ENCODE assay signal across 8 cellular contexts in genomic region chr2:234981197-234982095, GRCh38. TPM values are rescaled to one million over a fixed set of nuclear protein-coding genes. Genes with fewer than 3 reads are reported as not detected.
DNase-seq lines count a peak whose midpoint lies in the region; ATAC-seq and TF ChIP-seq lines count a peak whose summit lies in the region.

No MANE protein-coding gene starts in this region.

- ATAC-seq in RWPE2 (ENCODE audit: low read depth) (peak; percentile 93), psoas muscle (peak; percentile 59 to 84 (median 78)), GM18909 (IDR thresholded peaks at IDR 0.05; ENCODE audit: poor library complexity, unreplicated experiment) (no peak), GM18519 (IDR thresholded peaks at IDR 0.05; ENCODE audit: low FRiP score, unreplicated experiment) (no peak)

- in situ Hi-C loops in G401 (cut with HindIII; ENCODE audit: low sequenced_read_pairs) = no loop called here

- peaks cover 12% of the 10 kb centered on the region for H3K36me3 ChIP-seq in RWPE2 (ENCODE audit: low read depth)
- no peaks in the 10 kb centered on the region for H3K36me3 ChIP-seq in psoas muscle (ENCODE audit: insufficient read depth in 1 of 2, low read depth in 1 of 2)

- peak overlapping the region; percentile 96 for H3K27ac ChIP-seq in RWPE2 (ENCODE audit: poor library complexity, severe bottlenecking)
- peak overlapping the region; percentile 57 for H3K27ac ChIP-seq in psoas muscle

- no peak for TF ChIP-seq CTCF in RWPE2 (IDR thresholded peaks at IDR 0.05; ENCODE audit: poor library complexity, severe bottlenecking)
- TF ChIP-seq CTCF in psoas muscle (IDR thresholded peaks at IDR 0.05) = no peak

- H3K4me1 ChIP-seq in RWPE2 (ENCODE audit: insufficient read depth, poor library complexity, severe bottlenecking) (peaks cover 49% of the 10 kb centered on the region), psoas muscle (peaks cover 7% of the 10 kb centered on the region)

- WGBS in psoas muscle, 3 donors = 54 to 57% (median 56%) methylated on average over 25 to 26 of the region's 26 CpGs

- DNase-seq in G401 (ENCODE audit: low spot score) = peak; percentile 54
- peak; percentile 94 for DNase-seq in RWPE2 (ENCODE audit: low spot score)
- DNase-seq in glomerular visceral epithelial cell (ENCODE audit: extremely low spot score) = peak; percentile 100
- peak; percentile 76 to 79 for DNase-seq in psoas muscle
- DNase-seq in superior temporal gyrus (ENCODE audit: extremely low spot score) = no peak
- DNase-seq in NOMO-1 treated with DMSO at 0.1 percent for 48 hours (lab: John Stamatoyannopoulos, UW; ENCODE audit: unreplicated experiment) = no peak

- intact Hi-C loops in psoas muscle (cut with DNase I) = no loop called here

- H3K9me3 ChIP-seq in RWPE2 (ENCODE audit: severe bottlenecking) (no peaks in the 10 kb centered on the region), psoas muscle (no peaks in the 10 kb centered on the region)

- H3K4me3 ChIP-seq in RWPE2 (ENCODE audit: severe bottlenecking) = no peak overlapping the region
- H3K4me3 ChIP-seq in psoas muscle = peak overlapping the region; percentile 20

- H3K27me3 ChIP-seq in RWPE2 (ENCODE audit: insufficient read depth, poor library complexity, severe bottlenecking) (no peaks in the 10 kb centered on the region), psoas muscle (ENCODE audit: insufficient read depth in 3 of 3, low read length in 2 of 3) (peaks cover 0 to 3% (median 0%) of the 10 kb centered on the region in 3 donors)

RNA-seq across cellular contexts. Expression of gene SH3BP4, which starts 29.6 kb away (rescaled TPM):
- 34.8 and 49.1 TPM in 2 replicates for total RNA-seq in G401 (2014; rRNA removed; shearing (Covaris generic))
- 10 to 100 TPM in 1 of 4 donors, 1 to 10 TPM in 3; 7.6 to 14.9 (median 9.5) TPM for total RNA-seq in psoas muscle
- polyA plus RNA-seq in psoas muscle = 1 to 10 TPM; 3.0 to 9.8 (median 4.5) TPM

Comparison
In these comparisons a context has a peak if more than half of its experiments do, and no peak if none do; other contexts are left out.
1. DNase-seq: peak in G401 (single experiment), RWPE2 (single experiment), glomerular visceral epithelial cell (single experiment) and psoas muscle (2 of 2); none in superior temporal gyrus (single experiment) and NOMO-1 treated with DMSO at 0.1 percent for 48 hours (single experiment).
2. ATAC-seq: peak in RWPE2 (single experiment) and psoas muscle (4 of 4); none in GM18909 (single experiment) and GM18519 (single experiment).